ENCODE assay signal across 19 cellular contexts in genomic region chr18:7516505-7517117, GRCh38. TPM values are rescaled to one million over a fixed set of nuclear protein-coding genes. Genes with fewer than 3 reads are reported as not detected.
DNase-seq lines count a peak whose midpoint lies in the region; ATAC-seq and TF ChIP-seq lines count a peak whose summit lies in the region.
"Had no signal": no experiment of that assay in that cellular context is flagged by ENCODE, and none has a peak within 500 bp of the region (broad histone marks: within the 10 kb centered on the region; RNA-seq: fewer than 3 reads in every experiment).

No MANE protein-coding gene starts in this region.

- 48% methylated on average over 7 of the region's 7 CpGs for WGBS in suprapubic skin

- TF ChIP-seq EP300 in suprapubic skin (IDR thresholded peaks at IDR 0.05): no peak

- no peaks in the 10 kb centered on the region for H3K4me1 ChIP-seq in Loucy (ENCODE audit: insufficient read depth, low read length, poor library complexity, severe bottlenecking)
- no peaks in the 10 kb centered on the region for H3K4me1 ChIP-seq in left lung
- H3K4me1 ChIP-seq in suprapubic skin: no peaks in the 10 kb centered on the region

- no peak for TF ChIP-seq CTCF in Loucy (conservative IDR thresholded peaks at IDR 0.05; ENCODE audit: low read length)
- TF ChIP-seq CTCF in left lung (IDR thresholded peaks at IDR 0.05): no peak
- no peak for TF ChIP-seq CTCF in suprapubic skin (IDR thresholded peaks at IDR 0.05)

- no peak overlapping the region for H2AFZ ChIP-seq in Loucy (ENCODE audit: low read length)
- H2AFZ ChIP-seq: PC-9 had no signal

- peak; percentile 80 for ATAC-seq in left lung
- ATAC-seq: T-helper 17 cell had no signal

- H3K9me3 ChIP-seq in Loucy (ENCODE audit: insufficient read depth, low read depth, low read length): no peaks in the 10 kb centered on the region
- no peaks in the 10 kb centered on the region for H3K9me3 ChIP-seq in left lung
- no peaks in the 10 kb centered on the region for H3K9me3 ChIP-seq in suprapubic skin

- H4K20me1 ChIP-seq in Loucy (ENCODE audit: insufficient read depth, low read length, poor library complexity, severe bottlenecking): no peaks in the 10 kb centered on the region

- no peaks in the 10 kb centered on the region for H3K36me3 ChIP-seq in Loucy (ENCODE audit: insufficient read depth, low read length)
- H3K36me3 ChIP-seq in left lung: no peaks in the 10 kb centered on the region
- no peaks in the 10 kb centered on the region for H3K36me3 ChIP-seq in suprapubic skin

- H3F3A ChIP-seq in Loucy (ENCODE audit: low read depth): no peaks in the 10 kb centered on the region

- H3K27ac ChIP-seq in left lung (no peak overlapping the region), suprapubic skin (no peak overlapping the region)
- H3K27ac ChIP-seq: PC-9, RWPE1 had no signal

- H3K9ac ChIP-seq in Loucy (ENCODE audit: low read depth, low read length, poor library complexity, severe bottlenecking): no peak overlapping the region

- H3K4me2 ChIP-seq in Loucy (ENCODE audit: low read depth, low read length, poor library complexity, severe bottlenecking): peak overlapping the region; percentile 30
- H3K4me2 ChIP-seq: PC-9 had no signal

- H3K4me3 ChIP-seq in Loucy (ENCODE audit: low read length, poor library complexity, severe bottlenecking) (no peak overlapping the region), left lung (no peak overlapping the region), suprapubic skin (no peak overlapping the region)
- H3K4me3 ChIP-seq: PC-9 had no signal

- no peaks in the 10 kb centered on the region for H3K9me2 ChIP-seq in Loucy (replicated peaks; ENCODE audit: low read depth, low read length)

- H3K79me2 ChIP-seq in Loucy (ENCODE audit: insufficient read depth, low read length): no peaks in the 10 kb centered on the region

- H3K27me3 ChIP-seq in Loucy (ENCODE audit: insufficient read depth, low read length, poor library complexity, severe bottlenecking): no peaks in the 10 kb centered on the region
- no peaks in the 10 kb centered on the region for H3K27me3 ChIP-seq in left lung
- no peaks in the 10 kb centered on the region for H3K27me3 ChIP-seq in suprapubic skin

- peak; percentile 36 for DNase-seq in NCI-H2171 treated with DMSO at 0.1 percent for 48 hours (lab: John Stamatoyannopoulos, UW)
- DNase-seq in NCI-H2171 (lab: John Stamatoyannopoulos, UW): no peak
- DNase-seq in NCI-H510A treated with DMSO at 0.1 percent for 48 hours (lab: John Stamatoyannopoulos, UW): peak; percentile 95
- DNase-seq in left lung: no peak
- no peak for DNase-seq in suprapubic skin (ENCODE audit: low spot score in 2 of 2)
- no peak for DNase-seq in NCI-H526 (lab: John Stamatoyannopoulos, UW)
- DNase-seq in COLO829 (ENCODE audit: low spot score): no peak
- DNase-seq: 8988T, HCEC 1CT, KG1, NCI-H1436, NCI-H2081 treated with DMSO at 0.1 percent for 48 hours, NCI-H446 treated with DMSO at 0.1 percent for 48 hours, NCI-H774, PC-9, SIG-M5, T-helper 17 cell had no signal

- no peak for TF ChIP-seq POLR2A in suprapubic skin (IDR thresholded peaks at IDR 0.05)

- intact Hi-C loops in left lung (cut with DNase I): no loop called here

RNA-seq across cellular contexts. Expression of gene PTPRM, which starts 50.5 kb away (rescaled TPM):
- total RNA-seq in left lung: 10 to 100 TPM; 76.4 to 78.5 TPM
- total RNA-seq in suprapubic skin: 10 to 100 TPM; 19.8 to 73.7 (median 40.0) TPM

Comparison
In these comparisons a context has a peak if more than half of its experiments do, and no peak if none do; other contexts are left out.
1. DNase-seq: peak in NCI-H2171 treated with DMSO at 0.1 percent for 48 hours (single experiment) and NCI-H510A treated with DMSO at 0.1 percent for 48 hours (single experiment); none in NCI-H2171 (single experiment), left lung (0 of 2), suprapubic skin (0 of 2), NCI-H526 (0 of 2) and COLO829 (single experiment).